18 cellular contexts compared by ENCODE assay signal in the genomic region with DNA sequence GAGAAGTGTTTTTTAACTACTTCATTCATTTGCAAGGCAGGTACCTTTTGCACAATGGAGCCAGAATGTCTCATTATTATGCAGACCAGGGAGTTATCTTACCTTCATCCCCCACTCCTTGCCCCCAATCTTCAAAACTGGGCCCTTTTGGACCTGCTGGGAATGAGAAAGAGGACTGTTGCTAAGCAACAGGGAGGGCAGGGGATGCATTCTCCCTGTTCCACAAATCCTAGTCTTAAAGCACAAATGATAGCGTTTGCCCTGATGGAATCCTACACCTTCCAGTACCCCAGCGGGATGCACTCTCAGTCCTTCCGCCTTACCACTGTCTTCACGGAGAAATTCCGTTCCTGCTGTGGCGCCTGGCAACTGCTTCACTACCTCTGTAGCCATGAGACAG. TPM values are rescaled to one million over a fixed set of nuclear protein-coding genes. Genes with fewer than 3 reads are reported as not detected.
DNase-seq lines count a peak whose midpoint lies in the region; ATAC-seq and TF ChIP-seq lines count a peak whose summit lies in the region.
"Had no signal": no experiment of that assay in that cellular context is flagged by ENCODE, and none has a peak within 500 bp of the region (broad histone marks: within the 10 kb centered on the region; RNA-seq: fewer than 3 reads in every experiment).

No MANE protein-coding gene starts in this region.

- no peak overlapping the region for H3K4me3 ChIP-seq in H7 (ENCODE audit: insufficient read depth, low read depth, low read length)
- H3K4me3 ChIP-seq: SJCRH30 had no signal

- H3K27ac Mint-ChIP-seq in WTC11: peak overlapping the region; percentile 39
- H3K27ac Mint-ChIP-seq in neural crest cell (ENCODE audit: unreplicated experiment): no peak overlapping the region

- H3K36me3 Mint-ChIP-seq in WTC11 (no peaks in the 10 kb centered on the region; the same call in 1 of the 2 replicates), neural crest cell (ENCODE audit: low read depth) (no peaks in the 10 kb centered on the region)
- H3K36me3 Mint-ChIP-seq: CD8-positive, alpha-beta memory T cell had no signal

- DNase-seq in H7: peak; percentile 72
- no peak for DNase-seq in WTC11 (ENCODE audit: low spot score)
- DNase-seq in iPS DF 4.7 (ENCODE audit: extremely low read depth, low spot score): peak; percentile 68
- DNase-seq in neural crest cell (ENCODE audit: low read depth, low spot score): no peak
- DNase-seq in OCI-M2 (lab: John Stamatoyannopoulos, UW; ENCODE audit: unreplicated experiment): no peak
- DNase-seq: CD8-positive, alpha-beta memory T cell; NCI-H1092 treated with DMSO at 0.1 percent for 48 hours; NCI-H1436 treated with DMSO at 0.1 percent for 48 hours; NCI-H2029; NCI-H2171 treated with DMSO at 0.1 percent for 48 hours; NCI-H446; NCI-H526; SJCRH30 had no signal

- ATAC-seq in WTC11 (peak; percentile 71), GM18868 (IDR thresholded peaks at IDR 0.05; ENCODE audit: unreplicated experiment) (no peak), HG03565 (IDR thresholded peaks at IDR 0.05; ENCODE audit: unreplicated experiment) (no peak)

- H3K4me3 Mint-ChIP-seq in WTC11 (peak overlapping the region; percentile 37), neural crest cell (peak overlapping the region; percentile 35)
- H3K4me3 Mint-ChIP-seq: CD8-positive, alpha-beta memory T cell had no signal

- POLR2A ChIA-PET in WTC11 (lab: Charles Lee): no interaction called here

- H3K27me3 ChIP-seq in H7 (ENCODE audit: control insufficient read depth, insufficient read depth, low read length): peaks cover 7% of the 10 kb centered on the region
- H3K27me3 ChIP-seq: SJCRH30 had no signal

- CTCF ChIA-PET in WTC11 (lab: Charles Lee): interaction anchor here (1.4 to 1.8 kb wide), 4 partner anchors 10 to 85 kb away, joined by 3 to 10 read pairs (median 6); no protein-coding TSS in a partner anchor

- no peaks in the 10 kb centered on the region for H3K36me3 ChIP-seq in H7 (replicated peaks; ENCODE audit: control insufficient read depth, insufficient read depth, low read length)
- H3K36me3 ChIP-seq: SJCRH30 had no signal

- TF ChIP-seq CTCF in WTC11 (IDR thresholded peaks at IDR 0.05) (no peak), neural crest cell (conservative IDR thresholded peaks at IDR 0.05) (no peak)

- peaks cover 41% of the 10 kb centered on the region for H3K27me3 Mint-ChIP-seq in WTC11 (ENCODE audit: low read depth)
- peaks cover 21% of the 10 kb centered on the region for H3K27me3 Mint-ChIP-seq in neural crest cell (ENCODE audit: low read depth)

- H3K9me3 Mint-ChIP-seq in WTC11 (peaks cover 3% of the 10 kb centered on the region; the same call in 1 of the 2 replicates), neural crest cell (peaks cover 3% of the 10 kb centered on the region)
- H3K9me3 Mint-ChIP-seq: CD8-positive, alpha-beta memory T cell had no signal

- H3K4me1 Mint-ChIP-seq in WTC11 (peaks cover 43% of the 10 kb centered on the region), neural crest cell (peaks cover 17% of the 10 kb centered on the region)

TF ChIP-seq in WTC11, 78 proteins besides CTCF, POLR2A, EP300 and RAD21:
- peak; percentile 11; the same call in 1 of the 2 replicates for TF ChIP-seq TEAD1 (CRISPR knock-in tag; IDR thresholded peaks at IDR 0.05)
- TF ChIP-seq, protein P1, sequence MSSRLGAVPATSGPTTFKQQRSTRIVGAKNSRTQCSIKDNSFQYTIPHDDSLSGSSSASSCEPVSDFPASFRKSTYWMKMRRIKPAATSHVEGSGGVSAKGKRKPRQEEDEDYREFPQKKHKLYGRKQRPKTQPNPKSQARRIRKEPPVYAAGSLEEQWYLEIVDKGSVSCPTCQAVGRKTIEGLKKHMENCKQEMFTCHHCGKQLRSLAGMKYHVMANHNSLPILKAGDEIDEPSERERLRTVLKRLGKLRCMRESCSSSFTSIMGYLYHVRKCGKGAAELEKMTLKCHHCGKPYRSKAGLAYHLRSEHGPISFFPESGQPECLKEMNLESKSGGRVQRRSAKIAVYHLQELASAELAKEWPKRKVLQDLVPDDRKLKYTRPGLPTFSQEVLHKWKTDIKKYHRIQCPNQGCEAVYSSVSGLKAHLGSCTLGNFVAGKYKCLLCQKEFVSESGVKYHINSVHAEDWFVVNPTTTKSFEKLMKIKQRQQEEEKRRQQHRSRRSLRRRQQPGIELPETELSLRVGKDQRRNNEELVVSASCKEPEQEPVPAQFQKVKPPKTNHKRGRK (CRISPR knock-in tag; IDR thresholded peaks at IDR 0.05; ENCODE audit: borderline replicate concordance): no peak
- TF ChIP-seq ZNF423 (CRISPR knock-in tag; IDR thresholded peaks at IDR 0.05): 0 out of 2 replicates have a peak, but pooled peaks have one; percentile 8
- TF ChIP-seq, protein P2, sequence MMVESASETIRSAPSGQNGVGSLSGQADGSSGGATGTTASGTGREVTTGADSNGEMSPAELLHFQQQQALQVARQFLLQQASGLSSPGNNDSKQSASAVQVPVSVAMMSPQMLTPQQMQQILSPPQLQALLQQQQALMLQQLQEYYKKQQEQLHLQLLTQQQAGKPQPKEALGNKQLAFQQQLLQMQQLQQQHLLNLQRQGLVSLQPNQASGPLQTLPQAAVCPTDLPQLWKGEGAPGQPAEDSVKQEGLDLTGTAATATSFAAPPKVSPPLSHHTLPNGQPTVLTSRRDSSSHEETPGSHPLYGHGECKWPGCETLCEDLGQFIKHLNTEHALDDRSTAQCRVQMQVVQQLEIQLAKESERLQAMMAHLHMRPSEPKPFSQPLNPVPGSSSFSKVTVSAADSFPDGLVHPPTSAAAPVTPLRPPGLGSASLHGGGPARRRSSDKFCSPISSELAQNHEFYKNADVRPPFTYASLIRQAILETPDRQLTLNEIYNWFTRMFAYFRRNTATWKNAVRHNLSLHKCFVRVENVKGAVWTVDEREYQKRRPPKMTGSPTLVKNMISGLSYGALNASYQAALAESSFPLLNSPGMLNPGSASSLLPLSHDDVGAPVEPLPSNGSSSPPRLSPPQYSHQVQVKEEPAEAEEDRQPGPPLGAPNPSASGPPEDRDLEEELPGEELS (CRISPR knock-in tag; IDR thresholded peaks at IDR 0.05): 0 out of 2 replicates have a peak, but pooled peaks have one; percentile 37
- TF ChIP-seq, protein P3, sequence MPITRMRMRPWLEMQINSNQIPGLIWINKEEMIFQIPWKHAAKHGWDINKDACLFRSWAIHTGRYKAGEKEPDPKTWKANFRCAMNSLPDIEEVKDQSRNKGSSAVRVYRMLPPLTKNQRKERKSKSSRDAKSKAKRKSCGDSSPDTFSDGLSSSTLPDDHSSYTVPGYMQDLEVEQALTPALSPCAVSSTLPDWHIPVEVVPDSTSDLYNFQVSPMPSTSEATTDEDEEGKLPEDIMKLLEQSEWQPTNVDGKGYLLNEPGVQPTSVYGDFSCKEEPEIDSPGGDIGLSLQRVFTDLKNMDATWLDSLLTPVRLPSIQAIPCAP (CRISPR knock-in tag; IDR thresholded peaks at IDR 0.05): no peak
- no peak for TF ChIP-seq ZMAT4 (CRISPR knock-in tag; IDR thresholded peaks at IDR 0.05)

RNA-seq across cellular contexts. Expression of gene KCNJ1, which starts 4.1 kb away (rescaled TPM):
- 0.07 TPM in 1 of 2 replicates, not detected in the other for total RNA-seq in H7 (2014; rRNA removed; shearing (Covaris generic))
- total RNA-seq in WTC11 (2021): 0.07 to 0.24 TPM (median 0.16 TPM) in 3 replicates
- not detected in 2 replicates for total RNA-seq in neural crest cell
- total RNA-seq: CD8-positive, alpha-beta memory T cell; Daoy; H4; SJCRH30 had no signal

RNA-seq across cellular contexts. Expression of gene KCNJ5, which starts 20.0 kb away (rescaled TPM):
- 0.04 and 0.35 TPM in 2 replicates for total RNA-seq in H7 (2014; rRNA removed; shearing (Covaris generic))
- total RNA-seq in WTC11 (2021) (0.09 to 0.23 TPM (median 0.22 TPM) in 3 replicates), neural crest cell (0.14 and 0.20 TPM in 2 replicates)
- total RNA-seq: Daoy, H4, OCI-LY7 had no signal

Comparison
In these comparisons a context has a peak if more than half of its experiments do, and no peak if none do; other contexts are left out.
1. DNase-seq: peak in H7 (single experiment) and iPS DF 4.7 (single experiment); none in WTC11 (single experiment), neural crest cell (single experiment) and OCI-M2 (single experiment).